8 cellular contexts compared by ENCODE assay signal in genomic region chr3:113697192-113698090, GRCh38. TPM values are rescaled to one million over a fixed set of nuclear protein-coding genes. Genes with fewer than 3 reads are reported as not detected.
DNase-seq lines count a peak whose midpoint lies in the region; ATAC-seq and TF ChIP-seq lines count a peak whose summit lies in the region.

No MANE protein-coding gene starts in this region.

- TF ChIP-seq POLR2A in stomach (IDR thresholded peaks at IDR 0.05) = no peak

- intact Hi-C loops in stomach (cut with DNase I; ENCODE audit: low total_unique reads) = no loop called here

- in situ Hi-C loops in GM23248 (cut with MboI) = no loop called here

- 2 to 4% methylated on average over 17 of the region's 17 CpGs for WGBS in GM23248 (ENCODE audit: low coverage in 1 of 2, low lambda C conversion rate in 2 of 2, missing lambda C conversion rate in 2 of 2), 2 experiments
- WGBS in stomach, 5 donors = 2 to 6% (median 3%) methylated on average over 17 of the region's 17 CpGs

- H2AFZ ChIP-seq in GM23248 = peak overlapping the region; percentile 99

- no peaks in the 10 kb centered on the region for H3K27me3 ChIP-seq in GM23248 (replicated peaks; ENCODE audit: insufficient read depth)
- H3K27me3 ChIP-seq in layer of hippocampus (ENCODE audit: control insufficient read depth, insufficient read depth, low read length) = no peaks in the 10 kb centered on the region
- H3K27me3 ChIP-seq in stomach = no peaks in the 10 kb centered on the region

- H3K4me2 ChIP-seq in GM23248 (ENCODE audit: unreplicated experiment) = peak overlapping the region; percentile 87

- no peak for TF ChIP-seq EP300 in stomach (IDR thresholded peaks at IDR 0.05)

- H3K4me3 ChIP-seq in AG09309 (ENCODE audit: control insufficient read depth, low read depth, low read length) (peak overlapping the region; percentile 66), GM23248 (peak overlapping the region; percentile 87), cardiac fibroblast (replicated peaks in 1 of 2; ENCODE audit: low read depth in 2 of 2, low read length in 2 of 2) (peak overlapping the region; percentile 56 to 62), stomach (peak overlapping the region; percentile 82 to 99 (median 96))

- no peaks in the 10 kb centered on the region for H3K9me2 ChIP-seq in GM23248 (ENCODE audit: insufficient read depth)

- peak overlapping the region; percentile 77 for H3K9ac ChIP-seq in GM23248

- ATAC-seq in SK-N-SH treated with all-trans-retinoic acid at 6 μM for 48 hours = peak; percentile 6; the same call in 2 of the 3 replicates

- no peaks in the 10 kb centered on the region for H4K20me1 ChIP-seq in GM23248 (ENCODE audit: insufficient read depth)

- TF ChIP-seq CTCF in AG09309 (IDR thresholded peaks at IDR 0.05; ENCODE audit: control insufficient read depth, insufficient read depth, low read depth, low read length, missing control alignments) (no peak), cardiac fibroblast (IDR thresholded peaks at IDR 0.05; ENCODE audit: low read depth, low read length) (no peak), stomach (IDR thresholded peaks at IDR 0.05) (no peak)

- H3K9me3 ChIP-seq in GM23248 (ENCODE audit: low read depth) (no peaks in the 10 kb centered on the region), stomach (no peaks in the 10 kb centered on the region)

- H3K4me1 ChIP-seq in GM23248 (ENCODE audit: insufficient read depth) (peaks cover 15% of the 10 kb centered on the region; the same call in 1 of the 2 replicates), stomach (peaks cover 15 to 47% (median 32%) of the 10 kb centered on the region in 4 donors)

- H3K79me2 ChIP-seq in GM23248 (ENCODE audit: insufficient read depth) = peaks cover 35% of the 10 kb centered on the region

- peak overlapping the region; percentile 50 for H3K27ac ChIP-seq in GM23248
- peak overlapping the region; percentile 75 for H3K27ac ChIP-seq in layer of hippocampus (ENCODE audit: low read depth, low read length)
- H3K27ac ChIP-seq in stomach = peak overlapping the region; percentile 77 to 100 (median 99)

- DNase-seq in AG09309 (ENCODE audit: low read depth) (no peak), GM23248 (peak; percentile 52), cardiac fibroblast (ENCODE audit: low read depth in 2 of 2) (peak; percentile 27 to 30), stomach (no peak), CD1c-positive myeloid dendritic cell (ENCODE audit: extremely low spot score) (no peak), NCI-H128 (lab: John Stamatoyannopoulos, UW; ENCODE audit: unreplicated experiment) (no peak)

- peaks cover 14% of the 10 kb centered on the region for H3F3A ChIP-seq in GM23248 (ENCODE audit: insufficient read depth)

- H3K36me3 ChIP-seq in GM23248 (ENCODE audit: low read depth) = no peaks in the 10 kb centered on the region
- H3K36me3 ChIP-seq in stomach = no peaks in the 10 kb centered on the region

TF ChIP-seq in SK-N-SH treated with all-trans-retinoic acid at 6 μM for 48 hours, 23 proteins besides CTCF, POLR2A, EP300 and RAD21:
- TF ChIP-seq OSR1 (CRISPR knock-in tag; IDR thresholded peaks at IDR 0.05) (no peak), ZNF8 (CRISPR knock-in tag; IDR thresholded peaks at IDR 0.05) (no peak), RARB (CRISPR knock-in tag; IDR thresholded peaks at IDR 0.05) (no peak)
TF ChIP-seq in SK-N-SH treated with all-trans-retinoic acid at 6 μM for 48 hours: peak in this region for 0.

RNA-seq across cellular contexts. Expression of gene USF3, which starts 1.0 kb away (rescaled TPM):
- 8.1 and 9.2 TPM in 2 replicates for total RNA-seq in GM23248 (2014; rRNA removed; shearing (Covaris generic))
- polyA plus RNA-seq in GM23248 (2016; fragmentation: Nextera tagmentation; extraction: Ambion mirVana) (3.5 and 3.8 TPM in 2 replicates), stomach (1 to 10 TPM; 3.3 to 4.6 (median 4.4) TPM)
- 10 to 100 TPM in 4 of 5 donors, 1 to 10 TPM in 1; 4.6 to 30.6 (median 22.9) TPM for total RNA-seq in stomach

RNA-seq across cellular contexts. Expression of gene NAA50, which starts 48.6 kb away (rescaled TPM):
- total RNA-seq in GM23248 (2014; rRNA removed; shearing (Covaris generic)) = 142 and 160 TPM in 2 replicates
- polyA plus RNA-seq in GM23248 (2016; fragmentation: Nextera tagmentation; extraction: Ambion mirVana) = 147 and 154 TPM in 2 replicates
- total RNA-seq in stomach = 100 to 1,000 TPM in 2 of 5 donors, 10 to 100 TPM in 3; 15.1 to 159 (median 45.1) TPM
- 10 to 100 TPM; 22.4 to 38.0 (median 36.8) TPM for polyA plus RNA-seq in stomach

RNA-seq across cellular contexts. Expression of gene ATP6V1A, which starts 49.4 kb away (rescaled TPM):
- 51.1 and 53.2 TPM in 2 replicates for total RNA-seq in GM23248 (2014; rRNA removed; shearing (Covaris generic))
- polyA plus RNA-seq in GM23248 (2016; fragmentation: Nextera tagmentation; extraction: Ambion mirVana) = 47.8 and 47.9 TPM in 2 replicates
- total RNA-seq in stomach = 10 to 100 TPM in 4 of 5 donors, 1 to 10 TPM in 1; 4.3 to 75.6 (median 34.2) TPM
- polyA plus RNA-seq in stomach = 10 to 100 TPM; 11.6 to 13.3 (median 12.7) TPM

Comparison
In these comparisons a context has a peak if more than half of its experiments do, and no peak if none do; other contexts are left out.
1. DNase-seq: peak in GM23248 (single experiment) and cardiac fibroblast (2 of 2); none in AG09309 (single experiment), stomach (single experiment), CD1c-positive myeloid dendritic cell (single experiment) and NCI-H128 (single experiment).
2. Peak in every context shown above with its lines, with median percentiles within 50 percentile points of each other: H3K4me3 ChIP-seq and H3K27ac ChIP-seq.